In genomic region chr9:92043002-92043401, GRCh38 we compare ENCODE assay signal across 38 cellular contexts.
"Had no signal": no experiment of that assay in that cellular context is flagged by ENCODE, and none has a peak within 500 bp of the region (broad histone marks: within the 10 kb centered on the region; RNA-seq: fewer than 3 reads in every experiment).

No MANE protein-coding gene starts in this region.

- H3K4me3 ChIP-seq: ascending aorta, cardiac muscle cell had no signal

- H3K27ac Mint-ChIP-seq: activated B cell treated with CpG ODN at 0.5 μM for 24 hours; activated CD4-positive, alpha-beta memory T cell treated with anti-CD3 and anti-CD28 coated beads for 36 hours; activated CD4-positive, alpha-beta T cell treated with anti-CD3 and anti-CD28 coated beads, Interleukin-2, amount 10 ng/mL, durations not matched to agents 24 days and 14 days; activated CD8-positive, alpha-beta T cell treated with anti-CD3 and anti-CD28 coated beads for 36 hours; activated naive CD8-positive, alpha-beta T cell; activated naive CD8-positive, alpha-beta T cell treated with anti-CD3 and anti-CD28 coated beads, Interleukin-2, amount 10 ng/mL, durations not matched to agents 7 days and 5 days; activated naive CD8-positive, alpha-beta T cell treated with anti-CD3 and anti-CD28 coated beads, Interleukin-2, amount 50 U/mL, for 24 hours; activated T-cell treated with anti-CD3 and anti-CD28 coated beads, Interleukin-2, amount 50 U/mL, for 72 hours; activated T-helper 1 cell treated with anti-CD3 and anti-CD28 coated beads, Interleukin-12 subunit alpha, Interleukin-12 subunit beta, Interleukin-2, Interleukin-4 antibody, amounts not matched to agents 30 ng/mL and 10 ng/mL and 1 ng/mL, durations not matched to agents 14 hours and 24 hours and 36 hours; activated T-helper 2 cell treated with anti-CD3 and anti-CD28 coated beads, Interferon-gamma antibody, Interleukin-2, Interleukin-4, amounts not matched to agents 10 μg/mL and 5 μg/mL and 100 μg/mL, durations not matched to agents 14 hours and 24 hours and 36 hours; brain; T-helper 1 cell treated with Interleukin-12 subunit alpha and Interleukin-12 subunit beta and Interleukin-4 antibody, amounts not matched to agents 30 μg/mL and 1 μg/mL, for 36 hours; T-helper 2 cell treated with Interferon-gamma antibody and Interleukin-4, amounts not matched to agents 5 μg/mL and 100 μg/mL, for 36 hours had no signal

- H3K4me3 Mint-ChIP-seq: activated B cell treated with CpG ODN at 0.5 μM for 24 hours; activated CD4-positive, alpha-beta memory T cell treated with anti-CD3 and anti-CD28 coated beads for 36 hours; activated CD4-positive, alpha-beta T cell treated with anti-CD3 and anti-CD28 coated beads, Interleukin-2, amount 10 ng/mL, durations not matched to agents 24 days and 14 days; activated CD8-positive, alpha-beta T cell treated with anti-CD3 and anti-CD28 coated beads for 36 hours; activated naive CD8-positive, alpha-beta T cell; activated naive CD8-positive, alpha-beta T cell treated with anti-CD3 and anti-CD28 coated beads, Interleukin-2, amount 10 ng/mL, durations not matched to agents 7 days and 5 days; activated naive CD8-positive, alpha-beta T cell treated with anti-CD3 and anti-CD28 coated beads, Interleukin-2, amount 50 U/mL, for 24 hours; activated T-cell treated with anti-CD3 and anti-CD28 coated beads, Interleukin-2, amount 50 U/mL, for 4 hours; activated T-cell treated with anti-CD3 and anti-CD28 coated beads, Interleukin-2, amount 50 U/mL, for 72 hours; activated T-helper 1 cell treated with anti-CD3 and anti-CD28 coated beads, Interleukin-12 subunit alpha, Interleukin-12 subunit beta, Interleukin-2, Interleukin-4 antibody, amounts not matched to agents 30 ng/mL and 10 ng/mL and 1 ng/mL, durations not matched to agents 14 hours and 24 hours and 36 hours; brain; central memory CD8-positive, alpha-beta T cell; T-helper 1 cell treated with Interleukin-12 subunit alpha and Interleukin-12 subunit beta and Interleukin-4 antibody, amounts not matched to agents 30 μg/mL and 1 μg/mL, for 36 hours; T-helper 2 cell treated with Interferon-gamma antibody and Interleukin-4, amounts not matched to agents 5 μg/mL and 100 μg/mL, for 36 hours had no signal

- H3K27me3 ChIP-seq: ascending aorta, cardiac muscle cell had no signal

- FAIRE-seq: bronchial epithelial cell, TTC549 had no signal

- H3K27me3 Mint-ChIP-seq: activated B cell treated with CpG ODN at 0.5 μM for 24 hours; activated CD4-positive, alpha-beta memory T cell treated with anti-CD3 and anti-CD28 coated beads for 36 hours; activated CD4-positive, alpha-beta T cell treated with anti-CD3 and anti-CD28 coated beads, Interleukin-2, amount 10 ng/mL, durations not matched to agents 24 days and 14 days; activated CD8-positive, alpha-beta T cell treated with anti-CD3 and anti-CD28 coated beads for 36 hours; activated naive CD8-positive, alpha-beta T cell; activated naive CD8-positive, alpha-beta T cell treated with anti-CD3 and anti-CD28 coated beads, Interleukin-2, amount 10 ng/mL, durations not matched to agents 7 days and 5 days; activated naive CD8-positive, alpha-beta T cell treated with anti-CD3 and anti-CD28 coated beads, Interleukin-2, amount 50 U/mL, for 24 hours; brain; central memory CD8-positive, alpha-beta T cell had no signal

- H3K4me1 Mint-ChIP-seq: activated B cell treated with CpG ODN at 0.5 μM for 24 hours; activated CD4-positive, alpha-beta T cell treated with anti-CD3 and anti-CD28 coated beads, Interleukin-2, amount 10 ng/mL, durations not matched to agents 24 days and 14 days; activated naive CD8-positive, alpha-beta T cell treated with anti-CD3 and anti-CD28 coated beads, Interleukin-2, amount 50 U/mL, for 24 hours; brain; central memory CD8-positive, alpha-beta T cell had no signal

- H3K4me1 ChIP-seq: ascending aorta had no signal

- DNase-seq: activated B cell treated with CpG ODN at 0.5 μM for 24 hours; activated CD4-positive, alpha-beta memory T cell treated with anti-CD3 and anti-CD28 coated beads for 36 hours; activated CD4-positive, alpha-beta T cell treated with anti-CD3 and anti-CD28 coated beads for 4 hours; activated CD4-positive, alpha-beta T cell treated with anti-CD3 and anti-CD28 coated beads, Interleukin-2, amount 10 ng/mL, durations not matched to agents 24 days and 14 days; activated CD4-positive, alpha-beta T cell treated with anti-CD3 and anti-CD28 coated beads, Interleukin-2, amount 50 U/mL, for 1 hour; activated CD4-positive, alpha-beta T cell treated with anti-CD3 and anti-CD28 coated beads, Interleukin-2, amount 50 U/mL, for 4 hours; activated CD4-positive, CD25-positive, alpha-beta regulatory T cell treated with anti-CD3 and anti-CD28 coated beads, Interleukin-2, amount 50 U/mL, for 72 hours; activated CD8-positive, alpha-beta memory T cell treated with anti-CD3 and anti-CD28 coated beads, Interleukin-2, amount 50 U/mL, for 4 hours; activated CD8-positive, alpha-beta T cell treated with anti-CD3 and anti-CD28 coated beads for 36 hours; activated effector memory CD4-positive, alpha-beta T cell treated with Interleukin-2 at 50 U/mL for 16 hours; activated gamma-delta T cell; activated naive CD4-positive, alpha-beta T cell treated with anti-CD3 and anti-CD28 coated beads, Interleukin-2, amount 50 U/mL, for 16 hours; activated naive CD4-positive, alpha-beta T cell treated with Interleukin-2 at 50 U/mL for 16 hours; activated naive CD8-positive, alpha-beta T cell treated with anti-CD3 and anti-CD28 coated beads, Interleukin-2, amount 10 ng/mL, durations not matched to agents 7 days and 5 days; activated naive CD8-positive, alpha-beta T cell treated with anti-CD3 and anti-CD28 coated beads, Interleukin-2, amount 50 U/mL, for 24 hours; activated T-cell treated with anti-CD3 and anti-CD28 coated beads for 4 hours; activated T-cell treated with anti-CD3 and anti-CD28 coated beads, Interleukin-2, amount 50 U/mL, for 1 hour; activated T-cell treated with anti-CD3 and anti-CD28 coated beads, Interleukin-2, amount 50 U/mL, for 4 hours; activated T-cell treated with anti-CD3 and anti-CD28 coated beads, Interleukin-2, amount 50 U/mL, for 72 hours; amygdala; anterior cingulate cortex; caudate nucleus; cerebellar nuclear complex; T-helper 1 cell; T-helper 2 cell; T-helper 9 cell had no signal

- ATAC-seq: activated CD8-positive, alpha-beta T cell treated with anti-CD3 and anti-CD28 coated beads for 36 hours; activated naive CD8-positive, alpha-beta T cell treated with anti-CD3 and anti-CD28 coated beads, Interleukin-2, amount 50 U/mL, for 24 hours; activated T-cell treated with anti-CD3 and anti-CD28 coated beads, Interleukin-2, amount 50 U/mL, for 4 hours; activated T-cell treated with anti-CD3 and anti-CD28 coated beads, Interleukin-2, amount 50 U/mL, for 72 hours had no signal

- H3K27ac ChIP-seq: ascending aorta, cardiac muscle cell, VCaP had no signal
